8 cellular contexts compared by ENCODE assay signal in genomic region chr19:15091918-15092753, GRCh38. TPM values are rescaled to one million over a fixed set of nuclear protein-coding genes. Genes with fewer than 3 reads are reported as not detected.
A peak's percentile ranks its signal among the peaks of the same experiment; 100 is the strongest.
DNase-seq lines count a peak whose midpoint lies in the region; ATAC-seq and TF ChIP-seq lines count a peak whose summit lies in the region.

No MANE protein-coding gene starts in this region.

- no peaks in the 10 kb centered on the region for H4K20me1 ChIP-seq in HCT116 (ENCODE audit: insufficient read depth)

- TF ChIP-seq POLR2A in HCT116 (IDR thresholded peaks at IDR 0.05; ENCODE audit: borderline replicate concordance, extremely low read depth, insufficient read depth, insufficient read length): no peak

- CTCF ChIA-PET in HCT116 (lab: Charles Lee): interaction anchor here (0.6 to 2.7 kb wide), 25 partner anchors 8 to 734 kb away, joined by 3 to 27 read pairs (median 4); partner anchors contain the start of genes NDUFB7 and OR1I1

- 11 to 14% (median 12%) methylated on average over 13 of the region's 13 CpGs for WGBS in psoas muscle, 3 donors

- H3K4me3 ChIP-seq in HCT116 (replicated peaks in 1 of 2; ENCODE audit: low read depth in 1 of 2, low read length in 2 of 2) (no peak overlapping the region), psoas muscle (no peak overlapping the region)

- RAD21 ChIA-PET in HCT116 (lab: Charles Lee; ENCODE audit: low non-redundant PET in 1 of 2, low total read pairs in 2 of 2, uncharacterized antibody in 2 of 2, unreplicated experiment in 2 of 2): interaction anchor here (0.6 to 1.1 kb wide), 12 partner anchors 9 to 518 kb away, joined by 3 to 6 read pairs (median 4); no protein-coding TSS in a partner anchor

- no peaks in the 10 kb centered on the region for H3K9me2 ChIP-seq in HCT116 (ENCODE audit: insufficient read depth)

- H3K36me3 ChIP-seq in HCT116 (ENCODE audit: control insufficient read depth in 1 of 2, insufficient read depth in 2 of 2, low read length in 2 of 2): no peaks in the 10 kb centered on the region
- H3K36me3 ChIP-seq in psoas muscle (ENCODE audit: insufficient read depth in 1 of 2, low read depth in 1 of 2): no peaks in the 10 kb centered on the region

- 0 out of 2 replicates have a peak overlapping the region, but pooled peaks have one; percentile 17 for H3K4me2 ChIP-seq in HCT116 (ENCODE audit: low read length)

- intact Hi-C loops in HCT116 (cut with micrococcal nuclease) (loop anchor here (1.0 to 5.0 kb wide), 4 partner anchors 58 to 465 kb away; no protein-coding TSS in a partner anchor), psoas muscle (cut with DNase I) (loop anchor here (2.0 to 5.0 kb wide), 3 partner anchors 59 to 465 kb away; no protein-coding TSS in a partner anchor)

- ATAC-seq in HCT116 (peak; percentile 78), psoas muscle (peak in 1 of 4 donors; percentile 60), GM19395 (IDR thresholded peaks at IDR 0.05; ENCODE audit: unreplicated experiment) (no peak), GM21576 (IDR thresholded peaks at IDR 0.05; ENCODE audit: unreplicated experiment) (no peak)

- POLR2A ChIA-PET in HCT116 (lab: Charles Lee): interaction anchor here (0.8 to 1.6 kb wide), 4 partner anchors 9 to 464 kb away, joined by 3 to 5 read pairs (median 4); no protein-coding TSS in a partner anchor

- peak; percentile 80 for TF ChIP-seq RAD21 in HCT116 (IDR thresholded peaks at IDR 0.05; ENCODE audit: low read depth)

- H3K4me1 ChIP-seq in HCT116 (ENCODE audit: control insufficient read depth in 1 of 2, insufficient read depth in 2 of 2, low read length in 2 of 2) (peaks cover 0 to 4% of the 10 kb centered on the region in 2 experiments; a peak in 1 of 4 replicates), psoas muscle (no peaks in the 10 kb centered on the region)

- H3K9me3 ChIP-seq in HCT116 (ENCODE audit: control insufficient read depth in 1 of 2, insufficient read depth in 1 of 2, low read depth in 1 of 2, low read length in 2 of 2) (no peaks in the 10 kb centered on the region), psoas muscle (no peaks in the 10 kb centered on the region)

- no peak overlapping the region for H3K9ac ChIP-seq in HCT116 (ENCODE audit: low read length)

- H2AFZ ChIP-seq in HCT116 (ENCODE audit: low read depth, low read length, poor library complexity, severe bottlenecking): peak overlapping the region; percentile 73

- H3K27me3 ChIP-seq in HCT116 (ENCODE audit: insufficient read depth, low read length): peaks cover 13% of the 10 kb centered on the region; the same call in 1 of the 2 replicates
- peaks cover 0 to 5% (median 0%) of the 10 kb centered on the region in 3 donors for H3K27me3 ChIP-seq in psoas muscle (ENCODE audit: insufficient read depth in 3 of 3, low read length in 2 of 3)

- no peaks in the 10 kb centered on the region for H3K79me2 ChIP-seq in HCT116 (ENCODE audit: insufficient read depth, low read length)

- DNase-seq in CD1c-positive myeloid dendritic cell (ENCODE audit: extremely low spot score) (peak; percentile 85), HCT116 (ENCODE audit: low read depth, low spot score) (peak; percentile 66), NCI-H82 treated with DMSO at 0.1 percent for 48 hours (lab: John Stamatoyannopoulos, UW; ENCODE audit: unreplicated experiment) (peak; percentile 46), glomerular visceral epithelial cell (ENCODE audit: extremely low spot score) (peak; percentile 75), psoas muscle (no peak)
- DNase-seq in activated T-cell treated with anti-CD3 and anti-CD28 coated beads, Interleukin-2, amount 50 U/mL, for 1 hour: peak; percentile 52

- TF ChIP-seq CTCF in HCT116 (IDR thresholded peaks at IDR 0.05 in 2 of 3, conservative IDR thresholded peaks at IDR 0.05 in 1 of 3; ENCODE audit: borderline replicate concordance in 1 of 3, insufficient read depth in 1 of 3, low read depth in 2 of 3, low read length in 2 of 3): peak; percentile 56 to 83 (median 79)
- TF ChIP-seq CTCF in psoas muscle (IDR thresholded peaks at IDR 0.05): peak; percentile 72

- H3K27ac ChIP-seq in HCT116 (ENCODE audit: low read depth, low read length) (no peak overlapping the region), psoas muscle (no peak overlapping the region)

- no TSS peak for BruUV-seq in HCT116 (replicated peaks; lab: Mats Ljungman, UMichigan)

TF ChIP-seq in HCT116, 20 proteins besides CTCF, POLR2A, EP300 and RAD21:
- TF ChIP-seq YY1 (IDR thresholded peaks at IDR 0.05; ENCODE audit: extremely low read depth, insufficient replicate concordance, low read depth, low read length): no peak
- TF ChIP-seq ZBTB33 (IDR thresholded peaks at IDR 0.05; ENCODE audit: extremely low read depth, insufficient replicate concordance, low read length): no peak
- TF ChIP-seq SP1 (IDR thresholded peaks at IDR 0.05; ENCODE audit: low read depth): no peak
- TF ChIP-seq POLR2AphosphoS5 (IDR thresholded peaks at IDR 0.05; ENCODE audit: low read depth, low read length): no peak
- TF ChIP-seq ZFX (IDR thresholded peaks at IDR 0.05): no peak
- TF ChIP-seq ELF1 (IDR thresholded peaks at IDR 0.05; ENCODE audit: borderline replicate concordance, low read depth): no peak
- no peak for TF ChIP-seq EZH2 (IDR thresholded peaks at IDR 0.05)
- no peak for TF ChIP-seq SIN3A (IDR thresholded peaks at IDR 0.05; ENCODE audit: low read depth)
- no peak for TF ChIP-seq TCF7L2 (IDR thresholded peaks at IDR 0.05; ENCODE audit: borderline replicate concordance, extremely low read depth, insufficient read depth, insufficient read length)
- TF ChIP-seq SRF (IDR thresholded peaks at IDR 0.05; ENCODE audit: low read depth): no peak

RNA-seq across cellular contexts. Expression of gene OR1I1, which starts 10.1 kb away (rescaled TPM):
- total RNA-seq in HCT116 (2021; ENCODE audit: unreplicated experiment) (not detected), psoas muscle (not detected)
- polyA plus RNA-seq in HCT116 (2012): not detected in 2 replicates
- not detected for polyA plus RNA-seq in psoas muscle

RNA-seq across cellular contexts. Expression of gene SYDE1, which starts 15.1 kb away (rescaled TPM):
- total RNA-seq in HCT116 (2021; ENCODE audit: unreplicated experiment): 4.9 TPM
- 4.7 and 4.8 TPM in 2 replicates for polyA plus RNA-seq in HCT116 (2012)
- 1 to 10 TPM; 4.5 to 4.9 (median 4.7) TPM for total RNA-seq in psoas muscle
- 1 to 10 TPM; 2.3 to 3.5 (median 2.6) TPM for polyA plus RNA-seq in psoas muscle

RNA-seq across cellular contexts. Expression of gene CASP14, which starts 42.9 kb away (rescaled TPM):
- total RNA-seq in HCT116 (2021; ENCODE audit: unreplicated experiment) (not detected), psoas muscle (not detected)
- not detected in 2 replicates for polyA plus RNA-seq in HCT116 (2012)
- polyA plus RNA-seq in psoas muscle: not detected

Comparison
In these comparisons a context has a peak if more than half of its experiments do, and no peak if none do; other contexts are left out.
1. DNase-seq: peak in CD1c-positive myeloid dendritic cell (single experiment), HCT116 (single experiment), NCI-H82 treated with DMSO at 0.1 percent for 48 hours (single experiment), activated T-cell treated with anti-CD3 and anti-CD28 coated beads, Interleukin-2, amount 50 U/mL, for 1 hour (single experiment) and glomerular visceral epithelial cell (single experiment); none in psoas muscle (0 of 2).